21 cellular contexts compared by ENCODE assay signal in the genomic region with DNA sequence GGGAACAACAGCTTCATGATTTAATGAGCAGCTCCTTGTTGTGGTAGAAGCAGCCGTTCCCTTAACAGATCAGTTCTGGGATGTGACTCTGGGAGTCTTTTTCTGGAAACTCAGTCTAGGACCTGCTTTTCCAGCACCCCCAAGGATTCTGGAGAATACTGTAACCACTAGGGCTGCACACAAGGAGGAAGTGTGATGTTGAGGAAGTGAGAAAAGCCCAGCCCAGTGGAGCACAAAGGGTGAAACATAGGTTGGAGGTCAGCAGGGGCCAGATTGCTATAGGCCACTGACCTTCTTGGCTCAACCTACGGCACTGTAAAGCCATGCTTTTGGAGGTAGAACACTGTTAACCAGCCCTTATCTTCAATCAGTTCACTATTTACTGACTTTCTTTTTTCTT. TPM values are rescaled to one million over a fixed set of nuclear protein-coding genes. Genes with fewer than 3 reads are reported as not detected.
DNase-seq lines count a peak whose midpoint lies in the region; ATAC-seq and TF ChIP-seq lines count a peak whose summit lies in the region.
"Had no signal": no experiment of that assay in that cellular context is flagged by ENCODE, and none has a peak within 500 bp of the region (broad histone marks: within the 10 kb centered on the region; RNA-seq: fewer than 3 reads in every experiment).

No MANE protein-coding gene starts in this region.

- no peaks in the 10 kb centered on the region for H3K36me3 Mint-ChIP-seq in immature natural killer cell

- H3K36me3 ChIP-seq in left ventricle myocardium inferior: peaks cover 5% of the 10 kb centered on the region
- H3K36me3 ChIP-seq: tibial artery, WERI-Rb-1 had no signal

- peak overlapping the region; percentile 0 to 82 (median 66) for H3K27ac Mint-ChIP-seq in immature natural killer cell

- no peak for TF ChIP-seq CTCF in left ventricle myocardium inferior (IDR thresholded peaks at IDR 0.05; ENCODE audit: borderline replicate concordance)

- H3K4me1 ChIP-seq in left ventricle myocardium inferior: peaks cover 39% of the 10 kb centered on the region
- H3K4me1 ChIP-seq: A549, tibial artery had no signal

- ATAC-seq in Right ventricle myocardium inferior: peak; percentile 27
- no peak for ATAC-seq in HG02610 (IDR thresholded peaks at IDR 0.05; ENCODE audit: unreplicated experiment)
- ATAC-seq in GM21360 (IDR thresholded peaks at IDR 0.05; ENCODE audit: unreplicated experiment): no peak
- no peak for ATAC-seq in HG02970 (IDR thresholded peaks at IDR 0.05; ENCODE audit: low FRiP score, unreplicated experiment)
- ATAC-seq: A549 had no signal

- no peaks in the 10 kb centered on the region for H3K9me3 ChIP-seq in left ventricle myocardium inferior (replicated peaks)
- H3K9me3 ChIP-seq: A549, heart right ventricle, tibial artery had no signal

- H3K4me1 Mint-ChIP-seq in immature natural killer cell: peaks cover 45 to 51% of the 10 kb centered on the region in 2 donors

- DNase-seq in Right ventricle myocardium inferior (ENCODE audit: missing footprints) (no peak), left ventricle myocardium inferior (no peak), NOMO-1 treated with dmso at 0.1 percent for 144 hours (lab: John Stamatoyannopoulos, UW; ENCODE audit: unreplicated experiment) (peak; percentile 32), immature natural killer cell (peak in 1 of 3 donors; percentile 2), superior temporal gyrus (ENCODE audit: extremely low spot score) (peak; percentile 18)
- DNase-seq: cortex of kidney; heart right ventricle; NCI-H1105 treated with DMSO at 0.1 percent for 48 hours; OCI-M1; stimulated activated CD4-positive, alpha-beta T cell treated with anti-CD3 and anti-CD28 coated beads, Interleukin-2, amount 100 ng/mL, for 48 hours; SW 1271; WERI-Rb-1 had no signal

- peak overlapping the region; percentile 44 to 76 (median 65) for H3K4me3 Mint-ChIP-seq in immature natural killer cell

- H3K27me3 Mint-ChIP-seq in immature natural killer cell (ENCODE audit: low read depth in 3 of 3): peaks cover 1 to 6% (median 3%) of the 10 kb centered on the region in 3 donors

- H3K4me3 ChIP-seq in left ventricle myocardium inferior: no peak overlapping the region
- H3K4me3 ChIP-seq: A549, heart right ventricle, tibial artery had no signal

- intact Hi-C loops in Right ventricle myocardium inferior (cut with DNase I) (no loop called here), left ventricle myocardium inferior (cut with micrococcal nuclease) (no loop called here)

- H3K27me3 ChIP-seq in left ventricle myocardium inferior (ENCODE audit: low read depth): no peaks in the 10 kb centered on the region
- H3K27me3 ChIP-seq: heart right ventricle had no signal

- H3K9me3 Mint-ChIP-seq in immature natural killer cell: no peaks in the 10 kb centered on the region

- no peak overlapping the region for H3K27ac ChIP-seq in left ventricle myocardium inferior (replicated peaks)
- H3K27ac ChIP-seq: A549, tibial artery, WERI-Rb-1 had no signal

RNA-seq across cellular contexts. Expression of a gene that starts 10.1 kb away (rescaled TPM):
- total RNA-seq in Right ventricle myocardium inferior (65.6 TPM), left ventricle myocardium inferior (51.4 TPM)
- polyA plus RNA-seq in immature natural killer cell: not detected
- total RNA-seq: astrocyte, epithelial cell of proximal tubule, G401 had no signal
- polyA plus RNA-seq: A549 had no signal

RNA-seq across cellular contexts. Expression of a gene that starts 59.5 kb away (rescaled TPM):
- total RNA-seq in Right ventricle myocardium inferior (not detected), left ventricle myocardium inferior (not detected)
- not detected for polyA plus RNA-seq in immature natural killer cell
- total RNA-seq: astrocyte, epithelial cell of proximal tubule, G401, lower leg skin had no signal
- polyA plus RNA-seq: A549, heart right ventricle had no signal

Comparison
In these comparisons a context has a peak if more than half of its experiments do, and no peak if none do; other contexts are left out.
1. DNase-seq: peak in NOMO-1 treated with dmso at 0.1 percent for 144 hours (single experiment) and superior temporal gyrus (single experiment); none in Right ventricle myocardium inferior (single experiment) and left ventricle myocardium inferior (single experiment).